ENCODE assay signal across 1 cellular context in the genomic region with DNA sequence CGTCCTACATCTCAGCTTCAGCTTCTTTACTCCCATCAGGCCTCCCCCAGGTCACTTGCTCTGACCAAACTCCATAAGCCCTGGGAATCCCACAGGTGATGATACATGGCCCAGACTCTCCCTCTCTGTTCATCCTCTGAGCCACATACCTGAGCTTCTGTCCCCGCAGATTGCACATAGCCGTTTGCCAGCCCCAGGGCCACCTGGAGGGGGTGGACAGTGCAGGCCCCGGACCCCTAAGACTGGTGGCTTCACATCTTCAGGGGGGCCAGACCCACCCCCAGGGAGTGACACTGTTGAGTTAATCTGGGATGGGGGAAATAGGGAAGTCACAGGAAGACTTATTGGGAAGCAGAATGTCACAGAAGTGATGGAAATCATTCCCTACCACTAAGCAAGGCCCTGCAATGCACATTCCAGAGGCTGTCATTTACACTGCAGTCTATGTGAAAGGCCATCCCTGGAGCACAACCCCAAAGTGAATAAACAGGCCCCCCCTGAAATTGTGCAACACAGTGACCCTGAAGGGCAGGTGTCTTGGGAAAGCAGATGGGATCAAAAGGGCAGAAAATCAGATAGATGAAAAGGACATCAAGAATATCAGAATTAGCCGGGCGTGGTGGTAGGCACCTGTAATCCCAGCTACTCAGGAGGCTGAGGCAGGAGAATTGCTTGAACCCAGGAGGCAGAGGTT.
A peak's percentile ranks its signal among the peaks of the same experiment; 100 is the strongest.
TF ChIP-seq lines count a peak whose summit lies in the region.

No MANE protein-coding gene starts in this region.

TF ChIP-seq in HepG2, 621 proteins besides CTCF, POLR2A, EP300 and RAD21 (continued from another document and continues in another):
- TF ChIP-seq, protein P1, sequence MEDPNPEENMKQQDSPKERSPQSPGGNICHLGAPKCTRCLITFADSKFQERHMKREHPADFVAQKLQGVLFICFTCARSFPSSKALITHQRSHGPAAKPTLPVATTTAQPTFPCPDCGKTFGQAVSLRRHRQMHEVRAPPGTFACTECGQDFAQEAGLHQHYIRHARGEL (CRISPR knock-in tag; IDR thresholded peaks at IDR 0.05), result peak; percentile 66; the same call in 1 of the 2 replicates
- TF ChIP-seq BRD4 (CRISPR knock-in tag; IDR thresholded peaks at IDR 0.05) (no peak), ZNF3 (CRISPR knock-in tag; IDR thresholded peaks at IDR 0.05) (no peak; the same call in 1 of the 2 replicates), ZNF878 (CRISPR knock-in tag; IDR thresholded peaks at IDR 0.05) (peak; percentile 89), SRF (IDR thresholded peaks at IDR 0.05; ENCODE audit: low read depth, low read length) (0 out of 2 replicates have a peak, but pooled peaks have one; percentile 30), MYC (CRISPR knock-in tag; IDR thresholded peaks at IDR 0.05; ENCODE audit: borderline replicate concordance) (peak; percentile 52; the same call in 1 of the 2 replicates), REXO4 (CRISPR knock-in tag; IDR thresholded peaks at IDR 0.05; ENCODE audit: borderline replicate concordance) (no peak), MAF1 (CRISPR knock-in tag; IDR thresholded peaks at IDR 0.05; ENCODE audit: borderline replicate concordance) (0 out of 2 replicates have a peak, but pooled peaks have one; percentile 26), TRIM24 (CRISPR knock-in tag; IDR thresholded peaks at IDR 0.05) (no peak), YY1 (IDR thresholded peaks at IDR 0.05; ENCODE audit: insufficient read depth, insufficient replicate concordance, low read depth, low read length) (no peak), AKAP8 (CRISPR knock-in tag; IDR thresholded peaks at IDR 0.05) (no peak), ARHGAP35 (CRISPR knock-in tag; IDR thresholded peaks at IDR 0.05; ENCODE audit: borderline replicate concordance) (0 out of 2 replicates have a peak, but pooled peaks have one; percentile 35), TGIF2 (CRISPR knock-in tag; IDR thresholded peaks at IDR 0.05) (peak; percentile 94), ZNF382 (CRISPR knock-in tag; IDR thresholded peaks at IDR 0.05; ENCODE audit: borderline replicate concordance) (no peak), ZNF264 (CRISPR knock-in tag; IDR thresholded peaks at IDR 0.05) (peak; percentile 50; the same call in 1 of the 2 replicates), PLRG1 (conservative IDR thresholded peaks at IDR 0.05) (no peak), KAT2B (IDR thresholded peaks at IDR 0.05; ENCODE audit: borderline replicate concordance, low read depth, low read length) (no peak), ZFAT (CRISPR knock-in tag; conservative IDR thresholded peaks at IDR 0.05) (no peak), HNF4G (IDR thresholded peaks at IDR 0.05; ENCODE audit: borderline replicate concordance, low read depth, low read length) (peak; percentile 84), HNF4G (CRISPR knock-in tag; IDR thresholded peaks at IDR 0.05; ENCODE audit: borderline replicate concordance, low read depth) (peak; percentile 87), ZNF552 (CRISPR knock-in tag; IDR thresholded peaks at IDR 0.05; ENCODE audit: borderline replicate concordance) (no peak), FOXP1 (IDR thresholded peaks at IDR 0.05) (peak; percentile 83), FOXP1 (CRISPR knock-in tag; IDR thresholded peaks at IDR 0.05) (peak; percentile 99), SIX4 (CRISPR knock-in tag; IDR thresholded peaks at IDR 0.05) (peak; percentile 77), RORA (CRISPR knock-in tag; IDR thresholded peaks at IDR 0.05) (no peak), SIN3B (IDR thresholded peaks at IDR 0.05; ENCODE audit: low read length) (no peak), REL (CRISPR knock-in tag; conservative IDR thresholded peaks at IDR 0.05) (no peak; the same call in 1 of the 2 replicates), ATF7-NPFF (CRISPR knock-in tag; IDR thresholded peaks at IDR 0.05; ENCODE audit: low read depth) (no peak), KDM3A (CRISPR knock-in tag; IDR thresholded peaks at IDR 0.05; ENCODE audit: low read depth) (peak; percentile 81; the same call in 1 of the 2 replicates), CENPX (CRISPR knock-in tag; IDR thresholded peaks at IDR 0.05) (no peak), RFX5 (IDR thresholded peaks at IDR 0.05; ENCODE audit: low read depth, low read length) (no peak; the same call in 1 of the 2 replicates), ONECUT2 (CRISPR knock-in tag; IDR thresholded peaks at IDR 0.05) (peak; percentile 52; the same call in 1 of the 2 replicates), ZNF260 (CRISPR knock-in tag; IDR thresholded peaks at IDR 0.05; ENCODE audit: borderline replicate concordance, low read depth) (no peak), ZNF143 (CRISPR knock-in tag; IDR thresholded peaks at IDR 0.05) (no peak), ARNT2 (CRISPR knock-in tag; IDR thresholded peaks at IDR 0.05; ENCODE audit: low read depth) (peak; percentile 68; the same call in 1 of the 2 replicates), ATF1 (CRISPR knock-in tag; IDR thresholded peaks at IDR 0.05) (no peak), U2AF1 (optimal IDR thresholded peaks at IDR 0.05; ENCODE audit: low read depth, low read length) (no peak), KDM4B (CRISPR knock-in tag; IDR thresholded peaks at IDR 0.05) (peak; percentile 83), ZNF782 (CRISPR knock-in tag; IDR thresholded peaks at IDR 0.05; ENCODE audit: borderline replicate concordance) (0 out of 2 replicates have a peak, but pooled peaks have one; percentile 32), NFE2 (CRISPR knock-in tag; IDR thresholded peaks at IDR 0.05) (no peak), ZNF841 (CRISPR knock-in tag; IDR thresholded peaks at IDR 0.05; ENCODE audit: borderline replicate concordance) (no peak), NFIC (IDR thresholded peaks at IDR 0.05; ENCODE audit: low read length) (no peak)
- TF ChIP-seq, protein P2, sequence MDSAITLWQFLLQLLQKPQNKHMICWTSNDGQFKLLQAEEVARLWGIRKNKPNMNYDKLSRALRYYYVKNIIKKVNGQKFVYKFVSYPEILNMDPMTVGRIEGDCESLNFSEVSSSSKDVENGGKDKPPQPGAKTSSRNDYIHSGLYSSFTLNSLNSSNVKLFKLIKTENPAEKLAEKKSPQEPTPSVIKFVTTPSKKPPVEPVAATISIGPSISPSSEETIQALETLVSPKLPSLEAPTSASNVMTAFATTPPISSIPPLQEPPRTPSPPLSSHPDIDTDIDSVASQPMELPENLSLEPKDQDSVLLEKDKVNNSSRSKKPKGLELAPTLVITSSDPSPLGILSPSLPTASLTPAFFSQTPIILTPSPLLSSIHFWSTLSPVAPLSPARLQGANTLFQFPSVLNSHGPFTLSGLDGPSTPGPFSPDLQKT (CRISPR knock-in tag; IDR thresholded peaks at IDR 0.05; ENCODE audit: borderline replicate concordance), result no peak
- TF ChIP-seq, protein P3, sequence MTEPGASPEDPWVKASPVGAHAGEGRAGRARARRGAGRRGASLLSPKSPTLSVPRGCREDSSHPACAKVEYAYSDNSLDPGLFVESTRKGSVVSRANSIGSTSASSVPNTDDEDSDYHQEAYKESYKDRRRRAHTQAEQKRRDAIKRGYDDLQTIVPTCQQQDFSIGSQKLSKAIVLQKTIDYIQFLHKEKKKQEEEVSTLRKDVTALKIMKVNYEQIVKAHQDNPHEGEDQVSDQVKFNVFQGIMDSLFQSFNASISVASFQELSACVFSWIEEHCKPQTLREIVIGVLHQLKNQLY (CRISPR knock-in tag; IDR thresholded peaks at IDR 0.05), result peak; percentile 62; the same call in 1 of the 2 replicates
- TF ChIP-seq, protein P4, sequence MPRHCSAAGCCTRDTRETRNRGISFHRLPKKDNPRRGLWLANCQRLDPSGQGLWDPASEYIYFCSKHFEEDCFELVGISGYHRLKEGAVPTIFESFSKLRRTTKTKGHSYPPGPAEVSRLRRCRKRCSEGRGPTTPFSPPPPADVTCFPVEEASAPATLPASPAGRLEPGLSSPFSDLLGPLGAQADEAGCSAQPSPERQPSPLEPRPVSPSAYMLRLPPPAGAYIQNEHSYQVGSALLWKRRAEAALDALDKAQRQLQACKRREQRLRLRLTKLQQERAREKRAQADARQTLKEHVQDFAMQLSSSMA (CRISPR knock-in tag; IDR thresholded peaks at IDR 0.05), result no peak
- TF ChIP-seq, protein P5, sequence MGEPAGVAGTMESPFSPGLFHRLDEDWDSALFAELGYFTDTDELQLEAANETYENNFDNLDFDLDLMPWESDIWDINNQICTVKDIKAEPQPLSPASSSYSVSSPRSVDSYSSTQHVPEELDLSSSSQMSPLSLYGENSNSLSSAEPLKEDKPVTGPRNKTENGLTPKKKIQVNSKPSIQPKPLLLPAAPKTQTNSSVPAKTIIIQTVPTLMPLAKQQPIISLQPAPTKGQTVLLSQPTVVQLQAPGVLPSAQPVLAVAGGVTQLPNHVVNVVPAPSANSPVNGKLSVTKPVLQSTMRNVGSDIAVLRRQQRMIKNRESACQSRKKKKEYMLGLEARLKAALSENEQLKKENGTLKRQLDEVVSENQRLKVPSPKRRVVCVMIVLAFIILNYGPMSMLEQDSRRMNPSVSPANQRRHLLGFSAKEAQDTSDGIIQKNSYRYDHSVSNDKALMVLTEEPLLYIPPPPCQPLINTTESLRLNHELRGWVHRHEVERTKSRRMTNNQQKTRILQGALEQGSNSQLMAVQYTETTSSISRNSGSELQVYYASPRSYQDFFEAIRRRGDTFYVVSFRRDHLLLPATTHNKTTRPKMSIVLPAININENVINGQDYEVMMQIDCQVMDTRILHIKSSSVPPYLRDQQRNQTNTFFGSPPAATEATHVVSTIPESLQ (CRISPR knock-in tag; conservative IDR thresholded peaks at IDR 0.05), result no peak
- TF ChIP-seq, protein P6, sequence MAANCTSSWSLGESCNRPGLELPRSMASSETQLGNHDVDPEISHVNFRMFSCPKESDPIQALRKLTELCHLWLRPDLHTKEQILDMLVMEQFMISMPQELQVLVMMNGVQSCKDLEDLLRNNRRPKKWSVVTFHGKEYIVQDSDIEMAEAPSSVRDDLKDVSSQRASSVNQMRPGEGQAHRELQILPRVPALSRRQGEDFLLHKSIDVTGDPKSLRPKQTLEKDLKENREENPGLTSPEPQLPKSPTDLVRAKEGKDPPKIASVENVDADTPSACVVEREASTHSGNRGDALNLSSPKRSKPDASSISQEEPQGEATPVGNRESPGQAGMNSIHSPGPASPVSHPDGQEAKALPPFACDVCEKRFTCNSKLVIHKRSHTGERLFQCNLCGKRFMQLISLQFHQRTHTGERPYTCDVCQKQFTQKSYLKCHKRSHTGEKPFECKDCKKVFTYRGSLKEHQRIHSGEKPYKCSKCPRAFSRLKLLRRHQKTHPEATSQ (CRISPR knock-in tag; IDR thresholded peaks at IDR 0.05; ENCODE audit: borderline replicate concordance), result no peak
- TF ChIP-seq, protein P7, sequence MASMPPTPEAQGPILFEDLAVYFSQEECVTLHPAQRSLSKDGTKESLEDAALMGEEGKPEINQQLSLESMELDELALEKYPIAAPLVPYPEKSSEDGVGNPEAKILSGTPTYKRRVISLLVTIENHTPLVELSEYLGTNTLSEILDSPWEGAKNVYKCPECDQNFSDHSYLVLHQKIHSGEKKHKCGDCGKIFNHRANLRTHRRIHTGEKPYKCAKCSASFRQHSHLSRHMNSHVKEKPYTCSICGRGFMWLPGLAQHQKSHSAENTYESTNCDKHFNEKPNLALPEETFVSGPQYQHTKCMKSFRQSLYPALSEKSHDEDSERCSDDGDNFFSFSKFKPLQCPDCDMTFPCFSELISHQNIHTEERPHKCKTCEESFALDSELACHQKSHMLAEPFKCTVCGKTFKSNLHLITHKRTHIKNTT (CRISPR knock-in tag; IDR thresholded peaks at IDR 0.05), result no peak
- TF ChIP-seq, protein P8, sequence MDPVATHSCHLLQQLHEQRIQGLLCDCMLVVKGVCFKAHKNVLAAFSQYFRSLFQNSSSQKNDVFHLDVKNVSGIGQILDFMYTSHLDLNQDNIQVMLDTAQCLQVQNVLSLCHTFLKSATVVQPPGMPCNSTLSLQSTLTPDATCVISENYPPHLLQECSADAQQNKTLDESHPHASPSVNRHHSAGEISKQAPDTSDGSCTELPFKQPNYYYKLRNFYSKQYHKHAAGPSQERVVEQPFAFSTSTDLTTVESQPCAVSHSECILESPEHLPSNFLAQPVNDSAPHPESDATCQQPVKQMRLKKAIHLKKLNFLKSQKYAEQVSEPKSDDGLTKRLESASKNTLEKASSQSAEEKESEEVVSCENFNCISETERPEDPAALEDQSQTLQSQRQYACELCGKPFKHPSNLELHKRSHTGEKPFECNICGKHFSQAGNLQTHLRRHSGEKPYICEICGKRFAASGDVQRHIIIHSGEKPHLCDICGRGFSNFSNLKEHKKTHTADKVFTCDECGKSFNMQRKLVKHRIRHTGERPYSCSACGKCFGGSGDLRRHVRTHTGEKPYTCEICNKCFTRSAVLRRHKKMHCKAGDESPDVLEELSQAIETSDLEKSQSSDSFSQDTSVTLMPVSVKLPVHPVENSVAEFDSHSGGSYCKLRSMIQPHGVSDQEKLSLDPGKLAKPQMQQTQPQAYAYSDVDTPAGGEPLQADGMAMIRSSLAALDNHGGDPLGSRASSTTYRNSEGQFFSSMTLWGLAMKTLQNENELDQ (CRISPR knock-in tag; IDR thresholded peaks at IDR 0.05; ENCODE audit: borderline replicate concordance), result no peak
- TF ChIP-seq, protein P9, sequence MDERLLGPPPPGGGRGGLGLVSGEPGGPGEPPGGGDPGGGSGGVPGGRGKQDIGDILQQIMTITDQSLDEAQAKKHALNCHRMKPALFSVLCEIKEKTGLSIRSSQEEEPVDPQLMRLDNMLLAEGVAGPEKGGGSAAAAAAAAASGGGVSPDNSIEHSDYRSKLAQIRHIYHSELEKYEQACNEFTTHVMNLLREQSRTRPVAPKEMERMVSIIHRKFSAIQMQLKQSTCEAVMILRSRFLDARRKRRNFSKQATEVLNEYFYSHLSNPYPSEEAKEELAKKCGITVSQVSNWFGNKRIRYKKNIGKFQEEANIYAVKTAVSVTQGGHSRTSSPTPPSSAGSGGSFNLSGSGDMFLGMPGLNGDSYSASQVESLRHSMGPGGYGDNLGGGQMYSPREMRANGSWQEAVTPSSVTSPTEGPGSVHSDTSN (CRISPR knock-in tag; IDR thresholded peaks at IDR 0.05), result peak; percentile 62
- TF ChIP-seq, protein P10, sequence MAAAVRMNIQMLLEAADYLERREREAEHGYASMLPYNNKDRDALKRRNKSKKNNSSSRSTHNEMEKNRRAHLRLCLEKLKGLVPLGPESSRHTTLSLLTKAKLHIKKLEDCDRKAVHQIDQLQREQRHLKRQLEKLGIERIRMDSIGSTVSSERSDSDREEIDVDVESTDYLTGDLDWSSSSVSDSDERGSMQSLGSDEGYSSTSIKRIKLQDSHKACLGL (CRISPR knock-in tag; IDR thresholded peaks at IDR 0.05), result no peak
- TF ChIP-seq, protein P11, sequence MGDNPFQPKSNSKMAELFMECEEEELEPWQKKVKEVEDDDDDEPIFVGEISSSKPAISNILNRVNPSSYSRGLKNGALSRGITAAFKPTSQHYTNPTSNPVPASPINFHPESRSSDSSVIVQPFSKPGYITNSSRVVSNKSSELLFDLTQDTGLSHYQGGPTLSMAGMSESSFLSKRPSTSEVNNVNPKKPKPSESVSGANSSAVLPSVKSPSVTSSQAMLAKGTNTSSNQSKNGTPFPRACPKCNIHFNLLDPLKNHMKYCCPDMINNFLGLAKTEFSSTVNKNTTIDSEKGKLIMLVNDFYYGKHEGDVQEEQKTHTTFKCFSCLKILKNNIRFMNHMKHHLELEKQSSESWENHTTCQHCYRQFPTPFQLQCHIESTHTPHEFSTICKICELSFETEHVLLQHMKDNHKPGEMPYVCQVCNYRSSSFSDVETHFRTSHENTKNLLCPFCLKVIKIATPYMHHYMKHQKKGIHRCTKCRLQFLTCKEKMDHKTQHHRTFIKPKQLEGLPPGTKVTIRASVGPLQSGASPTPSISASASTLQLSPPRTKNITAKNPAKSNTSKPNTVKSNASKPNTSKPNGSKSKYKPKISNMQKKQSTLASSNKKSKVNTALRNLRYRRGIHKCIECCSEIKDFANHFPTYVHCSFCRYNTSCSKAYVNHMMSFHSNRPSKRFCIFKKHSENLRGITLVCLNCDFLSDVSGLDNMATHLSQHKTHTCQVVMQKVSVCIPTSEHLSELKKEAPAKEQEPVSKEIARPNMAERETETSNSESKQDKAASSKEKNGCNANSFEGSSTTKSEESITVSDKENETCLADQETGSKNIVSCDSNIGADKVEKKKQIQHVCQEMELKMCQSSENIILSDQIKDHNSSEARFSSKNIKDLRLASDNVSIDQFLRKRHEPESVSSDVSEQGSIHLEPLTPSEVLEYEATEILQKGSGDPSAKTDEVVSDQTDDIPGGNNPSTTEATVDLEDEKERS (CRISPR knock-in tag; IDR thresholded peaks at IDR 0.05), result peak; percentile 92
